In genomic region chr4:110290511-110290910, GRCh38 we compare ENCODE assay signal across 29 cellular contexts.
"Had no signal": no experiment of that assay in that cellular context is flagged by ENCODE, and none has a peak within 500 bp of the region (broad histone marks: within the 10 kb centered on the region; RNA-seq: fewer than 3 reads in every experiment).

No MANE protein-coding gene starts in this region.

- H3K36me3 ChIP-seq: adrenal gland, ascending aorta, brain microvascular endothelial cell, breast epithelium, cardiac muscle cell had no signal

- H3K4me3 ChIP-seq: adrenal gland, ascending aorta, body of pancreas, breast epithelium, cardiac muscle cell had no signal

- H3K9me3 ChIP-seq: adrenal gland, ascending aorta, body of pancreas, breast epithelium had no signal

- H3K27ac ChIP-seq: adrenal gland, ascending aorta, body of pancreas, brain microvascular endothelial cell, breast epithelium, cardiac muscle cell had no signal

- DNase-seq: activated effector memory CD4-positive, alpha-beta T cell treated with anti-CD3 and anti-CD28 coated beads, Interleukin-2, amount 50 U/mL, for 16 hours; activated effector memory CD4-positive, alpha-beta T cell treated with Interleukin-2 at 50 U/mL for 16 hours; activated gamma-delta T cell; activated gamma-delta T cell treated with Interleukin-2 at 50 U/mL for 16 hours; activated naive CD4-positive, alpha-beta T cell; activated naive CD4-positive, alpha-beta T cell treated with anti-CD3 and anti-CD28 coated beads for 36 hours; activated naive CD4-positive, alpha-beta T cell treated with anti-CD3 and anti-CD28 coated beads, Interleukin-2, amount 10 ng/mL, durations not matched to agents 7 days and 5 days; activated naive CD4-positive, alpha-beta T cell treated with anti-CD3 and anti-CD28 coated beads, Interleukin-2, amount 50 U/mL, for 16 hours; activated naive CD4-positive, alpha-beta T cell treated with Interleukin-2 at 50 U/mL for 16 hours; activated naive CD8-positive, alpha-beta T cell treated with anti-CD3 and anti-CD28 coated beads for 36 hours; activated naive CD8-positive, alpha-beta T cell treated with anti-CD3 and anti-CD28 coated beads, Interleukin-2, amount 10 ng/mL, durations not matched to agents 7 days and 5 days; activated naive CD8-positive, alpha-beta T cell treated with anti-CD3 and anti-CD28 coated beads, Interleukin-2, amount 50 U/mL, for 24 hours; activated T-cell treated with anti-CD3 and anti-CD28 coated beads, Interleukin-2, amount 50 U/mL, for 24 hours; activated T-cell treated with anti-CD3 and anti-CD28 coated beads, Interleukin-2, amount 50 U/mL, for 4 hours; activated T-cell treated with anti-CD3 and anti-CD28 coated beads, Interleukin-2, amount 50 U/mL, for 48 hours; activated T-cell treated with anti-CD3 and anti-CD28 coated beads, Interleukin-2, amount 50 U/mL, for 72 hours; adrenal gland; amniotic stem cell; amygdala; aorta; body of pancreas; brain microvascular endothelial cell; central memory CD4-positive, alpha-beta T cell; cerebellar nuclear complex had no signal

- ATAC-seq: activated naive CD4-positive, alpha-beta T cell treated with anti-CD3 and anti-CD28 coated beads, Interleukin-2, amount 50 U/mL, for 72 hours; activated naive CD8-positive, alpha-beta T cell treated with anti-CD3 and anti-CD28 coated beads, Interleukin-2, amount 50 U/mL, for 24 hours; activated T-cell treated with anti-CD3 and anti-CD28 coated beads, Interleukin-2, amount 50 U/mL, for 4 hours; activated T-cell treated with anti-CD3 and anti-CD28 coated beads, Interleukin-2, amount 50 U/mL, for 72 hours; activated T-helper 17 cell treated with anti-CD3 and anti-CD28 coated beads, Interleukin-2, amount 50 U/mL, for 72 hours; body of pancreas had no signal

- H3K4me1 ChIP-seq: adrenal gland, ascending aorta, body of pancreas, breast epithelium had no signal

- H3K27me3 ChIP-seq: ascending aorta, body of pancreas, brain microvascular endothelial cell, breast epithelium, cardiac muscle cell had no signal
